In the genomic region with DNA sequence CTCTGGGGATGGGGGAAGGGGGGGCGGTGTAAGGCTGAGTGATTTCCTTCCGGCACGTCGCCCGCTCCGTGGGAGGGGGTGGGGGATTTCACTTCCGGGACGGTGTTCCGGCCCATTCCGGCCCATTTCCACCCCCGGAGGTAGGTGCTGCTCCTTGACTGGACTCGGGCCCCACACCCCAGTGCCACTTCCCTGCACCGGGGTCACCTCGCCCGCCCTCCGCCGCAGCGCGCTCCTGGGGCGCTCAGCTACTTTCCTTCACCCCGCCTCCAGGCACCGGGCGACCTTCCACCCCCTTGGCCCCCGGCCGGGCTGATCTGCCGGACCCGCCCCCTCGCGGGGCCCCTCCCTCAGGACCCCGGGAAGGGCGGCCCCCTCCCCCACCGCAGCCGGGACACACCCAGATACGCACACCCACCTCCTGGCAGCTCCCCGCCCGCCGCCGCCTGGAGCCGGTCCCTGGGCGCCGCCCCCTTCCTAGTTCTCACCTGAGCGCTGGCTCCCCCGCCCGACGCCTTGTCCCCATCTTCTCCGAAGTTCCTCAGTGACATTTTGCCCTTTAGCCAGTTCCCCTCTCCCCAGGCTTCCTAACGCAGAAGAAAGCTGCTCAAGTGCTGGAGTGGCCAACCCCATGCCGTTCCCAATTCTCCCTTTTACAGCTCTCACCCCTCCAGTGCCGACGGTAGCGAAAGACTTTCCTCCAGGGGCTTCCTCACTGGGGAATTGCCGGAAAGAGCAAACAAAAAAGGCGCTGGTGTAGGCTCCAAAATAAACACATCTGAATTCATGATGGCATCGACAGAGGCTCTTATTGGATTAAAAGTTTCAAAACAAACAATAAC, we compare ENCODE assay signal across 1 cellular context.
TF ChIP-seq lines count a peak whose summit lies in the region.

TSS of gene ZBTB37 (plus strand) at position 115 of the 842 bp plus-strand sequence. CDS start 1,846 bp downstream, outside the sequence.

TF ChIP-seq in HepG2, 621 proteins besides CTCF, POLR2A, EP300 and RAD21 (continued from another document and continues in another):
- TF ChIP-seq, protein P1, sequence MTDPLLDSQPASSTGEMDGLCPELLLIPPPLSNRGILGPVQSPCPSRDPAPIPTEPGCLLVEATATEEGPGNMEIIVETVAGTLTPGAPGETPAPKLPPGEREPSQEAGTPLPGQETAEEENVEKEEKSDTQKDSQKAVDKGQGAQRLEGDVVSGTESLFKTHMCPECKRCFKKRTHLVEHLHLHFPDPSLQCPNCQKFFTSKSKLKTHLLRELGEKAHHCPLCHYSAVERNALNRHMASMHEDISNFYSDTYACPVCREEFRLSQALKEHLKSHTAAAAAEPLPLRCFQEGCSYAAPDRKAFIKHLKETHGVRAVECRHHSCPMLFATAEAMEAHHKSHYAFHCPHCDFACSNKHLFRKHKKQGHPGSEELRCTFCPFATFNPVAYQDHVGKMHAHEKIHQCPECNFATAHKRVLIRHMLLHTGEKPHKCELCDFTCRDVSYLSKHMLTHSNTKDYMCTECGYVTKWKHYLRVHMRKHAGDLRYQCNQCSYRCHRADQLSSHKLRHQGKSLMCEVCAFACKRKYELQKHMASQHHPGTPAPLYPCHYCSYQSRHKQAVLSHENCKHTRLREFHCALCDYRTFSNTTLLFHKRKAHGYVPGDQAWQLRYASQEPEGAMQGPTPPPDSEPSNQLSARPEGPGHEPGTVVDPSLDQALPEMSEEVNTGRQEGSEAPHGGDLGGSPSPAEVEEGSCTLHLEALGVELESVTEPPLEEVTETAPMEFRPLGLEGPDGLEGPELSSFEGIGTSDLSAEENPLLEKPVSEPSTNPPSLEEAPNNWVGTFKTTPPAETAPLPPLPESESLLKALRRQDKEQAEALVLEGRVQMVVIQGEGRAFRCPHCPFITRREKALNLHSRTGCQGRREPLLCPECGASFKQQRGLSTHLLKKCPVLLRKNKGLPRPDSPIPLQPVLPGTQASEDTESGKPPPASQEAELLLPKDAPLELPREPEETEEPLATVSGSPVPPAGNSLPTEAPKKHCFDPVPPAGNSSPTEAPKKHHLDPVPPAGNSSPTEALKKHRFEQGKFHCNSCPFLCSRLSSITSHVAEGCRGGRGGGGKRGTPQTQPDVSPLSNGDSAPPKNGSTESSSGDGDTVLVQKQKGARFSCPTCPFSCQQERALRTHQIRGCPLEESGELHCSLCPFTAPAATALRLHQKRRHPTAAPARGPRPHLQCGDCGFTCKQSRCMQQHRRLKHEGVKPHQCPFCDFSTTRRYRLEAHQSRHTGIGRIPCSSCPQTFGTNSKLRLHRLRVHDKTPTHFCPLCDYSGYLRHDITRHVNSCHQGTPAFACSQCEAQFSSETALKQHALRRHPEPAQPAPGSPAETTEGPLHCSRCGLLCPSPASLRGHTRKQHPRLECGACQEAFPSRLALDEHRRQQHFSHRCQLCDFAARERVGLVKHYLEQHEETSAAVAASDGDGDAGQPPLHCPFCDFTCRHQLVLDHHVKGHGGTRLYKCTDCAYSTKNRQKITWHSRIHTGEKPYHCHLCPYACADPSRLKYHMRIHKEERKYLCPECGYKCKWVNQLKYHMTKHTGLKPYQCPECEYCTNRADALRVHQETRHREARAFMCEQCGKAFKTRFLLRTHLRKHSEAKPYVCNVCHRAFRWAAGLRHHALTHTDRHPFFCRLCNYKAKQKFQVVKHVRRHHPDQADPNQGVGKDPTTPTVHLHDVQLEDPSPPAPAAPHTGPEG (CRISPR knock-in tag; IDR thresholded peaks at IDR 0.05): 0 out of 2 replicates have a peak, but pooled peaks have one; percentile 30
- TF ChIP-seq MXI1 (IDR thresholded peaks at IDR 0.05; ENCODE audit: borderline replicate concordance, low read depth, low read length) (peak; percentile 71; the same call in 1 of the 3 replicates), FLYWCH1 (CRISPR knock-in tag; IDR thresholded peaks at IDR 0.05) (no peak), MXD4 (CRISPR knock-in tag; IDR thresholded peaks at IDR 0.05) (no peak), MYC (CRISPR knock-in tag; IDR thresholded peaks at IDR 0.05; ENCODE audit: borderline replicate concordance) (peak; percentile 58; the same call in 1 of the 2 replicates), PRDM15 (CRISPR knock-in tag; IDR thresholded peaks at IDR 0.05) (0 out of 2 replicates have a peak, but pooled peaks have one; percentile 20), MAZ (IDR thresholded peaks at IDR 0.05; ENCODE audit: borderline replicate concordance, low read depth, low read length) (0 out of 2 replicates have a peak, but pooled peaks have one; percentile 6), MAZ (CRISPR knock-in tag; IDR thresholded peaks at IDR 0.05; ENCODE audit: low read depth) (peak; percentile 94), ZSCAN29 (CRISPR knock-in tag; conservative IDR thresholded peaks at IDR 0.05) (no peak), ZSCAN30 (CRISPR knock-in tag; IDR thresholded peaks at IDR 0.05) (0 out of 2 replicates have a peak, but pooled peaks have one; percentile 23), SALL2 (CRISPR knock-in tag; IDR thresholded peaks at IDR 0.05) (peak; percentile 44; the same call in 1 of the 2 replicates), ZKSCAN5 (CRISPR knock-in tag; IDR thresholded peaks at IDR 0.05) (no peak), FOXC1 (CRISPR knock-in tag; IDR thresholded peaks at IDR 0.05; ENCODE audit: borderline replicate concordance) (no peak), TBX3 (IDR thresholded peaks at IDR 0.05; ENCODE audit: borderline replicate concordance) (no peak; the same call in 1 of the 2 replicates), TARDBP (CRISPR knock-in tag; IDR thresholded peaks at IDR 0.05) (no peak; the same call in 1 of the 2 replicates), CREM (IDR thresholded peaks at IDR 0.05) (no peak), CREM (CRISPR knock-in tag; IDR thresholded peaks at IDR 0.05) (no peak), ZNF317 (CRISPR knock-in tag; IDR thresholded peaks at IDR 0.05) (peak; percentile 68; the same call in 1 of the 2 replicates), E2F2 (CRISPR knock-in tag; IDR thresholded peaks at IDR 0.05; ENCODE audit: borderline replicate concordance) (no peak), ZFP1 (CRISPR knock-in tag; IDR thresholded peaks at IDR 0.05) (no peak), POGZ (CRISPR knock-in tag; IDR thresholded peaks at IDR 0.05) (peak; percentile 8; the same call in 1 of the 2 replicates)
- TF ChIP-seq, protein P2, sequence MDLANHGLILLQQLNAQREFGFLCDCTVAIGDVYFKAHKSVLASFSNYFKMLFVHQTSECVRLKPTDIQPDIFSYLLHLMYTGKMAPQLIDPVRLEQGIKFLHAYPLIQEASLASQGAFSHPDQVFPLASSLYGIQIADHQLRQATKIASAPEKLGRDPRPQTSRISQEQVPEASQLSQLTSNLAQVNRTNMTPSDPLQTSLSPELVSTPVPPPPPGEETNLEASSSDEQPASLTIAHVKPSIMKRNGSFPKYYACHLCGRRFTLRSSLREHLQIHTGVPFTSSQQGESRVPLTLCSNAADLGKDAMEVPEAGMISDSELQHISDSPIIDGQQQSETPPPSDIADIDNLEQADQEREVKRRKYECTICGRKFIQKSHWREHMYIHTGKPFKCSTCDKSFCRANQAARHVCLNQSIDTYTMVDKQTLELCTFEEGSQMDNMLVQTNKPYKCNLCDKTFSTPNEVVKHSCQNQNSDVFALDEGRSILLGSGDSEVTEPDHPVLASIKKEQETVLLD (CRISPR knock-in tag; IDR thresholded peaks at IDR 0.05; ENCODE audit: low read depth): peak; percentile 33; the same call in 1 of the 2 replicates
- TF ChIP-seq, protein P3, sequence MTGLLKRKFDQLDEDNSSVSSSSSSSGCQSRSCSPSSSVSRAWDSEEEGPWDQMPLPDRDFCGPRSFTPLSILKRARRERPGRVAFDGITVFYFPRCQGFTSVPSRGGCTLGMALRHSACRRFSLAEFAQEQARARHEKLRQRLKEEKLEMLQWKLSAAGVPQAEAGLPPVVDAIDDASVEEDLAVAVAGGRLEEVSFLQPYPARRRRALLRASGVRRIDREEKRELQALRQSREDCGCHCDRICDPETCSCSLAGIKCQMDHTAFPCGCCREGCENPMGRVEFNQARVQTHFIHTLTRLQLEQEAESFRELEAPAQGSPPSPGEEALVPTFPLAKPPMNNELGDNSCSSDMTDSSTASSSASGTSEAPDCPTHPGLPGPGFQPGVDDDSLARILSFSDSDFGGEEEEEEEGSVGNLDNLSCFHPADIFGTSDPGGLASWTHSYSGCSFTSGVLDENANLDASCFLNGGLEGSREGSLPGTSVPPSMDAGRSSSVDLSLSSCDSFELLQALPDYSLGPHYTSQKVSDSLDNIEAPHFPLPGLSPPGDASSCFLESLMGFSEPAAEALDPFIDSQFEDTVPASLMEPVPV (CRISPR knock-in tag; IDR thresholded peaks at IDR 0.05): 0 out of 2 replicates have a peak, but pooled peaks have one; percentile 2
- TF ChIP-seq, protein P4, sequence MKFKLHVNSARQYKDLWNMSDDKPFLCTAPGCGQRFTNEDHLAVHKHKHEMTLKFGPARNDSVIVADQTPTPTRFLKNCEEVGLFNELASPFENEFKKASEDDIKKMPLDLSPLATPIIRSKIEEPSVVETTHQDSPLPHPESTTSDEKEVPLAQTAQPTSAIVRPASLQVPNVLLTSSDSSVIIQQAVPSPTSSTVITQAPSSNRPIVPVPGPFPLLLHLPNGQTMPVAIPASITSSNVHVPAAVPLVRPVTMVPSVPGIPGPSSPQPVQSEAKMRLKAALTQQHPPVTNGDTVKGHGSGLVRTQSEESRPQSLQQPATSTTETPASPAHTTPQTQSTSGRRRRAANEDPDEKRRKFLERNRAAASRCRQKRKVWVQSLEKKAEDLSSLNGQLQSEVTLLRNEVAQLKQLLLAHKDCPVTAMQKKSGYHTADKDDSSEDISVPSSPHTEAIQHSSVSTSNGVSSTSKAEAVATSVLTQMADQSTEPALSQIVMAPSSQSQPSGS (CRISPR knock-in tag; IDR thresholded peaks at IDR 0.05): peak; percentile 1; the same call in 1 of the 2 replicates
- TF ChIP-seq, protein P5, sequence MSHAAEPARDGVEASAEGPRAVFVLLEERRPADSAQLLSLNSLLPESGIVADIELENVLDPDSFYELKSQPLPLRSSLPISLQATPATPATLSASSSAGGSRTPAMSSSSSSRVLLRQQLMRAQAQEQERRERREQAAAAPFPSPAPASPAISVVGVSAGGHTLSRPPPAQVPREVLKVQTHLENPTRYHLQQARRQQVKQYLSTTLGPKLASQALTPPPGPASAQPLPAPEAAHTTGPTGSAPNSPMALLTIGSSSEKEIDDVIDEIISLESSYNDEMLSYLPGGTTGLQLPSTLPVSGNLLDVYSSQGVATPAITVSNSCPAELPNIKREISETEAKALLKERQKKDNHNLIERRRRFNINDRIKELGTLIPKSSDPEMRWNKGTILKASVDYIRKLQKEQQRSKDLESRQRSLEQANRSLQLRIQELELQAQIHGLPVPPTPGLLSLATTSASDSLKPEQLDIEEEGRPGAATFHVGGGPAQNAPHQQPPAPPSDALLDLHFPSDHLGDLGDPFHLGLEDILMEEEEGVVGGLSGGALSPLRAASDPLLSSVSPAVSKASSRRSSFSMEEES (CRISPR knock-in tag; IDR thresholded peaks at IDR 0.05): 0 out of 2 replicates have a peak, but pooled peaks have one; percentile 23
- TF ChIP-seq, protein P6, sequence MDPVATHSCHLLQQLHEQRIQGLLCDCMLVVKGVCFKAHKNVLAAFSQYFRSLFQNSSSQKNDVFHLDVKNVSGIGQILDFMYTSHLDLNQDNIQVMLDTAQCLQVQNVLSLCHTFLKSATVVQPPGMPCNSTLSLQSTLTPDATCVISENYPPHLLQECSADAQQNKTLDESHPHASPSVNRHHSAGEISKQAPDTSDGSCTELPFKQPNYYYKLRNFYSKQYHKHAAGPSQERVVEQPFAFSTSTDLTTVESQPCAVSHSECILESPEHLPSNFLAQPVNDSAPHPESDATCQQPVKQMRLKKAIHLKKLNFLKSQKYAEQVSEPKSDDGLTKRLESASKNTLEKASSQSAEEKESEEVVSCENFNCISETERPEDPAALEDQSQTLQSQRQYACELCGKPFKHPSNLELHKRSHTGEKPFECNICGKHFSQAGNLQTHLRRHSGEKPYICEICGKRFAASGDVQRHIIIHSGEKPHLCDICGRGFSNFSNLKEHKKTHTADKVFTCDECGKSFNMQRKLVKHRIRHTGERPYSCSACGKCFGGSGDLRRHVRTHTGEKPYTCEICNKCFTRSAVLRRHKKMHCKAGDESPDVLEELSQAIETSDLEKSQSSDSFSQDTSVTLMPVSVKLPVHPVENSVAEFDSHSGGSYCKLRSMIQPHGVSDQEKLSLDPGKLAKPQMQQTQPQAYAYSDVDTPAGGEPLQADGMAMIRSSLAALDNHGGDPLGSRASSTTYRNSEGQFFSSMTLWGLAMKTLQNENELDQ (CRISPR knock-in tag; IDR thresholded peaks at IDR 0.05; ENCODE audit: borderline replicate concordance): no peak
- TF ChIP-seq, protein P7, sequence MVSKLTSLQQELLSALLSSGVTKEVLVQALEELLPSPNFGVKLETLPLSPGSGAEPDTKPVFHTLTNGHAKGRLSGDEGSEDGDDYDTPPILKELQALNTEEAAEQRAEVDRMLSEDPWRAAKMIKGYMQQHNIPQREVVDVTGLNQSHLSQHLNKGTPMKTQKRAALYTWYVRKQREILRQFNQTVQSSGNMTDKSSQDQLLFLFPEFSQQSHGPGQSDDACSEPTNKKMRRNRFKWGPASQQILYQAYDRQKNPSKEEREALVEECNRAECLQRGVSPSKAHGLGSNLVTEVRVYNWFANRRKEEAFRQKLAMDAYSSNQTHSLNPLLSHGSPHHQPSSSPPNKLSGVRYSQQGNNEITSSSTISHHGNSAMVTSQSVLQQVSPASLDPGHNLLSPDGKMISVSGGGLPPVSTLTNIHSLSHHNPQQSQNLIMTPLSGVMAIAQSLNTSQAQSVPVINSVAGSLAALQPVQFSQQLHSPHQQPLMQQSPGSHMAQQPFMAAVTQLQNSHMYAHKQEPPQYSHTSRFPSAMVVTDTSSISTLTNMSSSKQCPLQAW (CRISPR knock-in tag; IDR thresholded peaks at IDR 0.05): peak; percentile 45
